15 cellular contexts compared by ENCODE assay signal in the genomic region with DNA sequence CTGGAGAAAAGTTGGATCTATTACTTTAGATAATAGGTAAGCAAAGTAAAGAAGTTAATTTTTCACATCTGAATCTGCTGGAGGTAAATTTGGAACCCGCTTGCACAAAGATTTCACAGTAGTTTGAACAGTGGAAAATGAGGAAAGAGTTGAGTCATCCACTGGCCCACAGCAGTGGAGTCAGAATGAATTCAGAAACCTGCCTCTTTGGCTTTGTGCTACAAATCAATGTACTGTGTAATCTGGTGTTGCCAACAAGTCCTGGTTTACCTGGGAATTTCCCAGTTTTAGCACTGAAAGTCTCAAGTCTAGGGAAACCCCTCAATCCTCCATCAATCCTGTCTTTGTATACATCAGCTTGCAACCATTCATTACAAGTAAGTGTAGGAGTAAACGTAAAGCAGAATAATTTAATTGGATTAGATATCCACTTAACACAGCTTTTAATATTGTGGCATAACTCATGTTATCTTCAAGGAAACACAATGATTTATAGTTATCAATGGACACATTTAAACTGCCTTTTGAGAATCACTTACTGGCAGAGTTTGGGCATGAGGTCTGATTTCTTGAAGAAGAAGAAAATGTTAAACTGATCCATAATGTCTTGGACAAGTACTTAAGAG.
DNase-seq lines count a peak whose midpoint lies in the region; ATAC-seq and TF ChIP-seq lines count a peak whose summit lies in the region.
"Had no signal": no experiment of that assay in that cellular context is flagged by ENCODE, and none has a peak within 500 bp of the region (broad histone marks: within the 10 kb centered on the region; RNA-seq: fewer than 3 reads in every experiment).

No MANE protein-coding gene starts in this region.

- H3K4me1 ChIP-seq in suprapubic skin, result no peaks in the 10 kb centered on the region
- H3K4me1 ChIP-seq in PC-3 (ENCODE audit: insufficient read depth, low read length), result no peaks in the 10 kb centered on the region

- TF ChIP-seq EP300 in suprapubic skin (IDR thresholded peaks at IDR 0.05), result no peak

- H3K4me2 ChIP-seq in PC-3 (ENCODE audit: low read length), result no peak overlapping the region

- H3K9me3 ChIP-seq in suprapubic skin (no peaks in the 10 kb centered on the region), PC-3 (ENCODE audit: low read length) (no peaks in the 10 kb centered on the region)

- H3K36me3 ChIP-seq in suprapubic skin, result no peaks in the 10 kb centered on the region
- H3K36me3 ChIP-seq in PC-3 (ENCODE audit: low read depth, low read length), result no peaks in the 10 kb centered on the region

- no peaks in the 10 kb centered on the region for H3F3A ChIP-seq in PC-3 (ENCODE audit: low read length, unreplicated experiment)

- no peak overlapping the region for H3K4me3 ChIP-seq in epithelial cell of proximal tubule (ENCODE audit: low read depth, low read length)
- no peak overlapping the region for H3K4me3 ChIP-seq in suprapubic skin
- H3K4me3 ChIP-seq in PC-3 (ENCODE audit: low read length), result no peak overlapping the region
- H3K4me3 ChIP-seq: skin epidermis had no signal

- H3K9me2 ChIP-seq in PC-3 (replicated peaks; ENCODE audit: low read length), result no peaks in the 10 kb centered on the region

- intact Hi-C loops in PC-3 (cut with micrococcal nuclease), result no loop called here

- TF ChIP-seq POLR2A in suprapubic skin (IDR thresholded peaks at IDR 0.05), result no peak

- no peak overlapping the region for H3K27ac ChIP-seq in suprapubic skin
- no peak overlapping the region for H3K27ac ChIP-seq in PC-3 (ENCODE audit: low read length)
- H3K27ac ChIP-seq: skin epidermis had no signal

- H3K79me2 ChIP-seq in PC-3 (ENCODE audit: low read length), result no peaks in the 10 kb centered on the region

- DNase-seq in EH (ENCODE audit: low read depth), result peak; percentile 9
- DNase-seq in HK-2 (ENCODE audit: unreplicated experiment), result peak; percentile 25
- DNase-seq in epithelial cell of proximal tubule (ENCODE audit: low read depth), result peak; percentile 93
- DNase-seq in suprapubic skin (ENCODE audit: low spot score in 2 of 2), result no peak
- DNase-seq in GM19240 (ENCODE audit: insufficient read length, low spot score), result no peak
- no peak for DNase-seq in PC-3
- DNase-seq: activated CD8-positive, alpha-beta T cell treated with anti-CD3 and anti-CD28 coated beads, Interleukin-2, amount 10 ng/mL, durations not matched to agents 7 days and 5 days; activated naive CD8-positive, alpha-beta T cell treated with anti-CD3 and anti-CD28 coated beads, Interleukin-2, amount 10 ng/mL, durations not matched to agents 7 days and 5 days; effector CD4-positive, alpha-beta T cell; NCI-H1105; NCI-H69; stimulated activated CD8-positive, alpha-beta memory T cell treated with anti-CD3 and anti-CD28 coated beads, Interleukin-4, amount 100 ng/mL, for 48 hours had no signal

- CTCF ChIA-PET in PC-3 (lab: Charles Lee), result no interaction called here

- no TSS peak for BruUV-seq in PC-3 (replicated peaks; lab: Mats Ljungman, UMichigan)

- TF ChIP-seq CTCF in epithelial cell of proximal tubule (conservative IDR thresholded peaks at IDR 0.05; ENCODE audit: low read depth, low read length) (no peak), suprapubic skin (IDR thresholded peaks at IDR 0.05) (no peak), PC-3 (conservative IDR thresholded peaks at IDR 0.05; ENCODE audit: low read depth, low read length) (no peak)

- POLR2A ChIA-PET in PC-3 (lab: Charles Lee; ENCODE audit: unreplicated experiment), result no interaction called here

- peak; percentile 60 for ATAC-seq in GM21786 (IDR thresholded peaks at IDR 0.05; ENCODE audit: unreplicated experiment)
- ATAC-seq in GM19455 (IDR thresholded peaks at IDR 0.05; ENCODE audit: unreplicated experiment), result no peak
- no peak for ATAC-seq in PC-3
- ATAC-seq: activated CD8-positive, alpha-beta T cell treated with anti-CD3 and anti-CD28 coated beads, Interleukin-2, amount 10 ng/mL, durations not matched to agents 7 days and 5 days had no signal

- 73% methylated on average over 2 of the region's 2 CpGs for WGBS in suprapubic skin

- H2AFZ ChIP-seq in PC-3 (ENCODE audit: low read length), result no peak overlapping the region

- H3K27me3 ChIP-seq in suprapubic skin, result no peaks in the 10 kb centered on the region
- no peaks in the 10 kb centered on the region for H3K27me3 ChIP-seq in PC-3 (ENCODE audit: low read length)

- no peaks in the 10 kb centered on the region for H4K20me1 ChIP-seq in PC-3 (ENCODE audit: low read length)

- H3K9ac ChIP-seq in PC-3 (ENCODE audit: low read length), result no peak overlapping the region

Comparison
In these comparisons a context has a peak if more than half of its experiments do, and no peak if none do; other contexts are left out.
1. DNase-seq: peak in EH (single experiment), HK-2 (single experiment) and epithelial cell of proximal tubule (single experiment); none in suprapubic skin (0 of 2), GM19240 (single experiment) and PC-3 (single experiment).